Comparison of ENCODE assay signal across 1 cellular context in the genomic region with DNA sequence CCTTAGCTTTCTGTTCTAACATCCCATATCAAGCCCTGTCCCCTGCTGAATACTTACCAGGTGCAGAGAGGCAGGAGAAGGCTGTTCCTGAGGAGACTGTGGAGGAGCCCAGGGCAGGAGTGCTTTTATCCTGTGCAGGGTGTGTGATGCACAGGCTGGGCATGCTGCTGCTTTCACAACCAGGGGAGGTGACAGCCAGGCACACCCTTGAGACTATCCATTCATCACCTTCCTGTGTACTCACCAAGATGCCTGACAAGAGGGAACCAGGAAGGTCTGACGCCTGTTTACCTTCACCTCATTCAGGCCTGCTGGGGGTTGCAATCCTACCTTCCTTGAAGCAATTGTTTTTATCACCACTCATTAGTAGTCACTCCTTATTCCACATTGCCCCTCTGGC.
TF ChIP-seq lines count a peak whose summit lies in the region.

Gene LCE3E (minus strand): TSS at position 100 of the 400 bp plus-strand sequence. CDS start 572 bp downstream, outside the sequence.

TF ChIP-seq in GM23338, 12 proteins besides CTCF, POLR2A, EP300 and RAD21 (continued from another document):
- TF ChIP-seq ZNF462 (CRISPR knock-in tag; IDR thresholded peaks at IDR 0.05) (no peak), ZNF114 (CRISPR knock-in tag; IDR thresholded peaks at IDR 0.05) (no peak), ETS1 (IDR thresholded peaks at IDR 0.05) (no peak), NANOG (IDR thresholded peaks at IDR 0.05; ENCODE audit: borderline replicate concordance) (no peak), ZNF331 (CRISPR knock-in tag; IDR thresholded peaks at IDR 0.05; ENCODE audit: low read depth) (no peak), CREB1 (CRISPR knock-in tag; IDR thresholded peaks at IDR 0.05; ENCODE audit: low read depth) (no peak)
TF ChIP-seq in GM23338: peak in this region for 0.
